In the genomic region with DNA sequence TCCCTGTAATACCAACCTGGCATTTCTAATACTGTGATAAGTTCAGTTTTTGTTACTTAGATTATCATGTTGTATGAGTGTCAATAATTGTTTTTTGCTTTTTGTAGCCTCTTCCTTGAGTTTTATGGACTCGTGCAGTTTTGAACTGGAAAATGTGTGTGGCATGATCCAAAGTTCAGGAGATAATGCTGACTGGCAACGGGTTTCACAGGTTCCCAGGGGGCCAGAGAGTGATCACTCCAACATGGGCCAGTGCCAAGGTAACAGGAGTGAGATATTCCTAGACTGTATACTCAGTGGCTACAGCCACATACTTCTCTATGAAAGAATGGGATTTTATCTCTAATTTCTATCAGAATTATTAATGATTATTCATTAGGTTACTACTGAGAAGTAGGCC, we compare ENCODE assay signal across 25 cellular contexts. TPM values are rescaled to one million over a fixed set of nuclear protein-coding genes. Genes with fewer than 3 reads are reported as not detected.
"Had no signal": no experiment of that assay in that cellular context is flagged by ENCODE, and none has a peak within 500 bp of the region (broad histone marks: within the 10 kb centered on the region; RNA-seq: fewer than 3 reads in every experiment).

No MANE protein-coding gene starts in this region.

- H3K4me3 ChIP-seq: gastroesophageal sphincter, left lung, uterus had no signal

- DNase-seq: activated CD4-positive, alpha-beta memory T cell treated with anti-CD3 and anti-CD28 coated beads for 36 hours; activated CD4-positive, alpha-beta T cell treated with anti-CD3 and anti-CD28 coated beads for 48 hours; activated effector memory CD4-positive, alpha-beta T cell treated with Interleukin-2 at 50 U/mL for 16 hours; activated naive CD4-positive, alpha-beta T cell treated with anti-CD3 and anti-CD28 coated beads for 36 hours; activated naive CD8-positive, alpha-beta T cell treated with anti-CD3 and anti-CD28 coated beads, Interleukin-2, amount 10 ng/mL, durations not matched to agents 7 days and 5 days; activated T-cell treated with anti-CD3 and anti-CD28 coated beads, Interleukin-2, amount 50 U/mL, for 72 hours; amniotic stem cell; cortex of kidney; head of caudate nucleus; kidney; left lung; right cardiac atrium; stimulated activated CD4-positive, alpha-beta T cell treated with anti-CD3 and anti-CD28 coated beads, Interleukin-1b, Interleukin-23, amount 100 ng/mL, for 48 hours; trophoblast cell; uterus had no signal

- H3K9me3 ChIP-seq: gastroesophageal sphincter, left lung, uterus had no signal

- H3K9me3 Mint-ChIP-seq: activated CD4-positive, alpha-beta memory T cell treated with anti-CD3 and anti-CD28 coated beads for 36 hours; activated naive CD4-positive, alpha-beta T cell treated with anti-CD3 and anti-CD28 coated beads for 36 hours; activated naive CD8-positive, alpha-beta T cell treated with anti-CD3 and anti-CD28 coated beads, Interleukin-2, amount 10 ng/mL, durations not matched to agents 7 days and 5 days; activated T-cell treated with anti-CD3 and anti-CD28 coated beads, Interleukin-2, amount 50 U/mL, for 72 hours; nephron; stimulated activated memory B cell treated with anti-CD40 and anti-IgM and Interleukin-4, amounts not matched to agents 10 μg/mL and 1 μg/mL and 100 μg/mL, for 72 hours; T-helper 1 cell treated with Interleukin-12 subunit alpha and Interleukin-12 subunit beta and Interleukin-4 antibody, amounts not matched to agents 30 μg/mL and 1 μg/mL, for 36 hours had no signal

- H3K4me1 Mint-ChIP-seq: activated naive CD8-positive, alpha-beta T cell treated with anti-CD3 and anti-CD28 coated beads, Interleukin-2, amount 10 ng/mL, durations not matched to agents 7 days and 5 days; stimulated activated memory B cell treated with anti-CD40 and anti-IgM and Interleukin-4, amounts not matched to agents 10 μg/mL and 1 μg/mL and 100 μg/mL, for 72 hours had no signal

- H3K79me2 ChIP-seq: parathyroid adenoma had no signal

- H3K27ac ChIP-seq: epithelial cell of prostate, gastroesophageal sphincter, left lung, parathyroid adenoma, uterus had no signal

- H3K36me3 ChIP-seq: gastroesophageal sphincter, left lung, uterus had no signal

- H3K27ac Mint-ChIP-seq: activated CD4-positive, alpha-beta memory T cell treated with anti-CD3 and anti-CD28 coated beads for 36 hours; activated naive CD4-positive, alpha-beta T cell treated with anti-CD3 and anti-CD28 coated beads for 36 hours; activated naive CD8-positive, alpha-beta T cell treated with anti-CD3 and anti-CD28 coated beads, Interleukin-2, amount 10 ng/mL, durations not matched to agents 7 days and 5 days; activated T-cell treated with anti-CD3 and anti-CD28 coated beads, Interleukin-2, amount 50 U/mL, for 72 hours; stimulated activated memory B cell treated with anti-CD40 and anti-IgM and Interleukin-4, amounts not matched to agents 10 μg/mL and 1 μg/mL and 100 μg/mL, for 72 hours; T-helper 1 cell treated with Interleukin-12 subunit alpha and Interleukin-12 subunit beta and Interleukin-4 antibody, amounts not matched to agents 30 μg/mL and 1 μg/mL, for 36 hours had no signal

- H3K4me1 ChIP-seq: gastroesophageal sphincter, left lung, parathyroid adenoma, uterus had no signal

- H3K27me3 ChIP-seq: gastroesophageal sphincter, left lung, uterus had no signal

- H3K4me3 Mint-ChIP-seq: activated CD4-positive, alpha-beta memory T cell treated with anti-CD3 and anti-CD28 coated beads for 36 hours; activated naive CD4-positive, alpha-beta T cell treated with anti-CD3 and anti-CD28 coated beads for 36 hours; activated naive CD8-positive, alpha-beta T cell treated with anti-CD3 and anti-CD28 coated beads, Interleukin-2, amount 10 ng/mL, durations not matched to agents 7 days and 5 days; activated T-cell treated with anti-CD3 and anti-CD28 coated beads, Interleukin-2, amount 50 U/mL, for 72 hours; nephron; stimulated activated memory B cell treated with anti-CD40 and anti-IgM and Interleukin-4, amounts not matched to agents 10 μg/mL and 1 μg/mL and 100 μg/mL, for 72 hours; T-helper 1 cell treated with Interleukin-12 subunit alpha and Interleukin-12 subunit beta and Interleukin-4 antibody, amounts not matched to agents 30 μg/mL and 1 μg/mL, for 36 hours had no signal

- H2AFZ ChIP-seq: parathyroid adenoma had no signal

- ATAC-seq: activated T-cell treated with anti-CD3 and anti-CD28 coated beads, Interleukin-2, amount 50 U/mL, for 72 hours; gastroesophageal sphincter; left lung; stimulated activated memory B cell treated with anti-CD40 and anti-IgM and Interleukin-4, amounts not matched to agents 10 μg/mL and 1 μg/mL and 100 μg/mL, for 72 hours had no signal

- H3K36me3 Mint-ChIP-seq: activated CD4-positive, alpha-beta memory T cell treated with anti-CD3 and anti-CD28 coated beads for 36 hours; activated naive CD8-positive, alpha-beta T cell treated with anti-CD3 and anti-CD28 coated beads, Interleukin-2, amount 10 ng/mL, durations not matched to agents 7 days and 5 days; stimulated activated memory B cell treated with anti-CD40 and anti-IgM and Interleukin-4, amounts not matched to agents 10 μg/mL and 1 μg/mL and 100 μg/mL, for 72 hours had no signal

- H3K27me3 Mint-ChIP-seq: activated naive CD8-positive, alpha-beta T cell treated with anti-CD3 and anti-CD28 coated beads, Interleukin-2, amount 10 ng/mL, durations not matched to agents 7 days and 5 days had no signal

RNA-seq across cellular contexts. Expression of a gene that starts 18.2 kb away (rescaled TPM):
- total RNA-seq: activated naive CD4-positive, alpha-beta T cell treated with anti-CD3 and anti-CD28 coated beads for 36 hours; activated naive CD8-positive, alpha-beta T cell treated with anti-CD3 and anti-CD28 coated beads, Interleukin-2, amount 10 ng/mL, durations not matched to agents 7 days and 5 days; activated T-cell treated with anti-CD3 and anti-CD28 coated beads, Interleukin-2, amount 50 U/mL, for 72 hours; bronchial epithelial cell; gastroesophageal sphincter; kidney; left lung; lung microvascular endothelial cell; pulmonary artery endothelial cell; right cardiac atrium; skeletal muscle tissue; uterus had no signal
- polyA plus RNA-seq: right cardiac atrium had no signal
